9 cellular contexts compared by ENCODE assay signal in the genomic region with DNA sequence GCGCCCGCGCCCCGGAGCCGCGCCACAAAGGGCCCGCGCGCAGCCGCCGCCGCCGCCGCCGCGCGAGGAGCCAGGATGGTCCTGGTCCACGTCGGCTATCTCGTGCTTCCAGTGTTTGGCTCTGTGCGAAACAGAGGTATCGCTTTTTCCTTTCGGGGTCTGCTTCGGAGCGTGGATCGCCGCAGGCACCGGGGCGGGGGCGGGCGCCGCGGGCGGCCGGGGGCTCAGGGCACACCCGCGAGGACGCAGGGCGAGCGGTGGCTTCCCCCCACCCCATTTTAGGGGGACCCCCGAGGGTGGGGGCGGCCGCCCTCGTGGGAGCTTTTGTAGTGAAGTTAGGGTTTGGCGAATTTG.
DNase-seq lines count a peak whose midpoint lies in the region; ATAC-seq and TF ChIP-seq lines count a peak whose summit lies in the region.
"Had no signal": no experiment of that assay in that cellular context is flagged by ENCODE, and none has a peak within 500 bp of the region (broad histone marks: within the 10 kb centered on the region; RNA-seq: fewer than 3 reads in every experiment).

No MANE protein-coding gene starts in this region.

- H3K4me3 ChIP-seq in right lobe of liver (peak overlapping the region; percentile 43 to 78 (median 70)), testis (peak overlapping the region; percentile 40 to 45)

- H3K36me3 ChIP-seq in right lobe of liver = no peaks in the 10 kb centered on the region
- no peaks in the 10 kb centered on the region for H3K36me3 ChIP-seq in testis (ENCODE audit: low read depth, missing control alignments)

- H3K36me3 Mint-ChIP-seq in T-helper 1 cell treated with Interleukin-12 subunit alpha and Interleukin-12 subunit beta and Interleukin-4 antibody, amounts not matched to agents 30 μg/mL and 1 μg/mL, for 36 hours (ENCODE audit: low read depth) = peaks cover 5% of the 10 kb centered on the region
- no peaks in the 10 kb centered on the region for H3K36me3 Mint-ChIP-seq in activated naive CD8-positive, alpha-beta T cell treated with anti-CD3 and anti-CD28 coated beads, Interleukin-2, amount 50 U/mL, for 24 hours (ENCODE audit: low read depth)
- H3K36me3 Mint-ChIP-seq: CD4-positive, CD25-positive, alpha-beta regulatory T cell had no signal

- peak overlapping the region; percentile 53 for H3K27ac Mint-ChIP-seq in T-helper 1 cell treated with Interleukin-12 subunit alpha and Interleukin-12 subunit beta and Interleukin-4 antibody, amounts not matched to agents 30 μg/mL and 1 μg/mL, for 36 hours
- no peak overlapping the region for H3K27ac Mint-ChIP-seq in activated naive CD8-positive, alpha-beta T cell treated with anti-CD3 and anti-CD28 coated beads, Interleukin-2, amount 50 U/mL, for 24 hours

- no peak for ATAC-seq in activated naive CD8-positive, alpha-beta T cell treated with anti-CD3 and anti-CD28 coated beads, Interleukin-2, amount 50 U/mL, for 24 hours
- no peak for ATAC-seq in right lobe of liver

- WGBS in right lobe of liver (ENCODE audit: insufficient coverage, low coverage, low lambda C conversion rate, missing lambda C conversion rate) = 0% methylated on average over 21 of the region's 45 CpGs
- 0% methylated on average over 18 to 21 of the region's 45 CpGs for WGBS in testis, 2 donors

- TF ChIP-seq POLR2A in right lobe of liver (IDR thresholded peaks at IDR 0.05) = no peak
- no peak for TF ChIP-seq POLR2A in testis (IDR thresholded peaks at IDR 0.05)

- DNase-seq in T-helper 1 cell = no peak
- DNase-seq in activated naive CD8-positive, alpha-beta T cell treated with anti-CD3 and anti-CD28 coated beads, Interleukin-2, amount 50 U/mL, for 24 hours = no peak
- DNase-seq in right lobe of liver = no peak
- peak; percentile 16 for DNase-seq in testis
- DNase-seq in stimulated activated CD4-positive, alpha-beta T cell treated with anti-CD3 and anti-CD28 coated beads, Interleukin-2, amount 100 ng/mL, for 48 hours = no peak
- no peak for DNase-seq in SW 1271 (lab: John Stamatoyannopoulos, UW)
- no peak for DNase-seq in A172 (ENCODE audit: low spot score)
- DNase-seq: CD4-positive, CD25-positive, alpha-beta regulatory T cell had no signal

- H3K9me3 Mint-ChIP-seq in T-helper 1 cell treated with Interleukin-12 subunit alpha and Interleukin-12 subunit beta and Interleukin-4 antibody, amounts not matched to agents 30 μg/mL and 1 μg/mL, for 36 hours = no peaks in the 10 kb centered on the region
- no peaks in the 10 kb centered on the region for H3K9me3 Mint-ChIP-seq in activated naive CD8-positive, alpha-beta T cell treated with anti-CD3 and anti-CD28 coated beads, Interleukin-2, amount 50 U/mL, for 24 hours

- H3K27ac ChIP-seq in right lobe of liver (peak overlapping the region; percentile 51 to 78 (median 56)), testis (no peak overlapping the region)

- H3K9me3 ChIP-seq in right lobe of liver (no peaks in the 10 kb centered on the region), testis (no peaks in the 10 kb centered on the region)

- peaks cover 0 to 63% (median 24%) of the 10 kb centered on the region in 4 donors for H3K4me1 ChIP-seq in right lobe of liver
- H3K4me1 ChIP-seq in testis = no peaks in the 10 kb centered on the region

- H3K27me3 ChIP-seq in right lobe of liver (no peaks in the 10 kb centered on the region), testis (no peaks in the 10 kb centered on the region)

- H3K27me3 Mint-ChIP-seq in T-helper 1 cell treated with Interleukin-12 subunit alpha and Interleukin-12 subunit beta and Interleukin-4 antibody, amounts not matched to agents 30 μg/mL and 1 μg/mL, for 36 hours (ENCODE audit: low read depth) = peaks cover 83% of the 10 kb centered on the region
- peaks cover 71% of the 10 kb centered on the region for H3K27me3 Mint-ChIP-seq in activated naive CD8-positive, alpha-beta T cell treated with anti-CD3 and anti-CD28 coated beads, Interleukin-2, amount 50 U/mL, for 24 hours

- intact Hi-C loops in right lobe of liver (cut with DNase I) = no loop called here
- intact Hi-C loops in testis (cut with DNase I; ENCODE audit: low total_unique reads) = no loop called here

- no peak for TF ChIP-seq CTCF in right lobe of liver (IDR thresholded peaks at IDR 0.05)
- no peak for TF ChIP-seq CTCF in testis (IDR thresholded peaks at IDR 0.05)

- H3K4me1 Mint-ChIP-seq in T-helper 1 cell treated with Interleukin-12 subunit alpha and Interleukin-12 subunit beta and Interleukin-4 antibody, amounts not matched to agents 30 μg/mL and 1 μg/mL, for 36 hours (ENCODE audit: low read depth) = peaks cover 33% of the 10 kb centered on the region
- H3K4me1 Mint-ChIP-seq in activated naive CD8-positive, alpha-beta T cell treated with anti-CD3 and anti-CD28 coated beads, Interleukin-2, amount 50 U/mL, for 24 hours = peaks cover 35% of the 10 kb centered on the region

- H3K4me3 Mint-ChIP-seq in T-helper 1 cell treated with Interleukin-12 subunit alpha and Interleukin-12 subunit beta and Interleukin-4 antibody, amounts not matched to agents 30 μg/mL and 1 μg/mL, for 36 hours = peak overlapping the region; percentile 89
- H3K4me3 Mint-ChIP-seq in activated naive CD8-positive, alpha-beta T cell treated with anti-CD3 and anti-CD28 coated beads, Interleukin-2, amount 50 U/mL, for 24 hours = peak overlapping the region; percentile 84

Comparison
In these comparisons a context has a peak if more than half of its experiments do, and no peak if none do; other contexts are left out.
1. H3K27ac ChIP-seq: peak in right lobe of liver (3 of 3); none in testis (0 of 2).